ENCODE assay signal across 12 cellular contexts in the genomic region with DNA sequence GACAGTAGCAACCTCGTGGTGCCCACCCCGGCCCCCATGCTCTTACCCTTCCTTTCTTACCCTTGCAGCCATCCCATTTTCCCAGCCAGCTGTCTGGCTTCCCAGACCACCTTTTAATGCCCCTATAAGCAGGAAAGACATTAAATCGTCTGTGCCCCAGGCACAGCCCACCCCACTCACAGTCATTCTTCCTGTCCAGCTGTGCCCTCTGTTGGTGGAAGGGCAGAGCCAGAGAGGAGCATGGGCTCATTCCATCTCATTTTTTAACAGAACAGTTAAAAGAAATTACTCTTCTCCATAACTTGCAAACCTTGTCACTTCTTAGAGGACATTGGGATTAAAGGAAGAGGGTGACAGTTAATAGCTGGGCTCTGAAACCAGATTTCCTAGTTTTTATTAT.
DNase-seq lines count a peak whose midpoint lies in the region; ATAC-seq and TF ChIP-seq lines count a peak whose summit lies in the region.
"Had no signal": no experiment of that assay in that cellular context is flagged by ENCODE, and none has a peak within 500 bp of the region (broad histone marks: within the 10 kb centered on the region; RNA-seq: fewer than 3 reads in every experiment).

No MANE protein-coding gene starts in this region.

- H4K20me1 ChIP-seq in Loucy (ENCODE audit: insufficient read depth, low read length, poor library complexity, severe bottlenecking): no peaks in the 10 kb centered on the region

- H3K9me3 Mint-ChIP-seq in chondrocyte (ENCODE audit: low read depth) (peaks cover 11% of the 10 kb centered on the region), osteocyte (ENCODE audit: unreplicated experiment) (peaks cover 11% of the 10 kb centered on the region)
- H3K9me3 Mint-ChIP-seq in activated CD4-positive, alpha-beta T cell treated with anti-CD3 and anti-CD28 coated beads for 36 hours (ENCODE audit: low read depth): peaks cover 6% of the 10 kb centered on the region

- H3K79me2 ChIP-seq in Loucy (ENCODE audit: insufficient read depth, low read length): no peaks in the 10 kb centered on the region

- peaks cover 41% of the 10 kb centered on the region for H3K4me1 Mint-ChIP-seq in chondrocyte (ENCODE audit: low read depth)
- peaks cover 30% of the 10 kb centered on the region for H3K4me1 Mint-ChIP-seq in osteocyte (ENCODE audit: unreplicated experiment)
- H3K4me1 Mint-ChIP-seq in activated CD4-positive, alpha-beta T cell treated with anti-CD3 and anti-CD28 coated beads for 36 hours: no peaks in the 10 kb centered on the region

- no peaks in the 10 kb centered on the region for H3K9me3 ChIP-seq in Loucy (ENCODE audit: insufficient read depth, low read depth, low read length)

- intact Hi-C loops in activated CD4-positive, alpha-beta T cell treated with anti-CD3 and anti-CD28 coated beads for 36 hours (cut with DNase I, micrococcal nuclease): no loop called here

- H3K4me3 ChIP-seq in Loucy (ENCODE audit: low read length, poor library complexity, severe bottlenecking): no peak overlapping the region

- ATAC-seq in activated CD4-positive, alpha-beta T cell treated with anti-CD3 and anti-CD28 coated beads for 36 hours: no peak
- ATAC-seq: activated naive CD8-positive, alpha-beta T cell treated with anti-CD3 and anti-CD28 coated beads, Interleukin-2, amount 50 U/mL, for 24 hours had no signal

- no peak overlapping the region for H3K4me3 Mint-ChIP-seq in chondrocyte (ENCODE audit: unreplicated experiment)
- H3K4me3 Mint-ChIP-seq in osteocyte (ENCODE audit: unreplicated experiment): no peak overlapping the region
- H3K4me3 Mint-ChIP-seq in activated CD4-positive, alpha-beta T cell treated with anti-CD3 and anti-CD28 coated beads for 36 hours: no peak overlapping the region
- H3K4me3 Mint-ChIP-seq: activated naive CD8-positive, alpha-beta T cell treated with anti-CD3 and anti-CD28 coated beads, Interleukin-2, amount 50 U/mL, for 24 hours had no signal

- H3K4me1 ChIP-seq in Loucy (ENCODE audit: insufficient read depth, low read length, poor library complexity, severe bottlenecking): no peaks in the 10 kb centered on the region

- H2AFZ ChIP-seq in Loucy (ENCODE audit: low read length): no peak overlapping the region

- H3K36me3 Mint-ChIP-seq in chondrocyte (ENCODE audit: low read depth) (peaks cover 4% of the 10 kb centered on the region), osteocyte (ENCODE audit: unreplicated experiment) (peaks cover 4% of the 10 kb centered on the region)
- H3K36me3 Mint-ChIP-seq in activated CD4-positive, alpha-beta T cell treated with anti-CD3 and anti-CD28 coated beads for 36 hours (ENCODE audit: low read depth): peaks cover 9% of the 10 kb centered on the region

- POLR2A ChIA-PET in activated CD4-positive, alpha-beta T cell treated with anti-CD3 and anti-CD28 coated beads for 36 hours (lab: Charles Lee): interaction anchor here (0.6 kb wide), 1 partner anchor 857 kb away, joined by 3 read pairs; no protein-coding TSS in a partner anchor

- no peak overlapping the region for H3K9ac ChIP-seq in Loucy (ENCODE audit: low read depth, low read length, poor library complexity, severe bottlenecking)

- H3K27ac Mint-ChIP-seq in chondrocyte (ENCODE audit: unreplicated experiment) (no peak overlapping the region), osteocyte (ENCODE audit: unreplicated experiment) (no peak overlapping the region)
- no peak overlapping the region for H3K27ac Mint-ChIP-seq in activated CD4-positive, alpha-beta T cell treated with anti-CD3 and anti-CD28 coated beads for 36 hours
- H3K27ac Mint-ChIP-seq: activated naive CD8-positive, alpha-beta T cell treated with anti-CD3 and anti-CD28 coated beads, Interleukin-2, amount 50 U/mL, for 24 hours had no signal

- H3F3A ChIP-seq in Loucy (ENCODE audit: low read depth): no peaks in the 10 kb centered on the region

- H3K27me3 ChIP-seq in Loucy (ENCODE audit: insufficient read depth, low read length, poor library complexity, severe bottlenecking): no peaks in the 10 kb centered on the region

- DNase-seq in NCI-H524 (lab: John Stamatoyannopoulos, UW) (peak; percentile 20 to 58), NCI-H524 treated with DMSO at 0.1 percent for 48 hours (lab: John Stamatoyannopoulos, UW) (no peak), chondrocyte (ENCODE audit: low spot score) (no peak), osteocyte (ENCODE audit: extremely low spot score, unreplicated experiment) (no peak), activated gamma-delta T cell treated with Interleukin-2 at 50 U/mL for 16 hours (no peak)
- DNase-seq in activated CD4-positive, alpha-beta T cell treated with anti-CD3 and anti-CD28 coated beads for 36 hours: no peak
- DNase-seq in activated CD4-positive, alpha-beta T cell treated with anti-CD3 and anti-CD28 coated beads for 4 hours: no peak
- DNase-seq: activated naive CD8-positive, alpha-beta T cell treated with anti-CD3 and anti-CD28 coated beads, Interleukin-2, amount 50 U/mL, for 24 hours; GDM1; NCI-H226; stimulated activated naive CD4-positive, alpha-beta T cell treated with Interleukin-2 at 50 U/mL for 16 hours had no signal

- no peak overlapping the region for H3K4me2 ChIP-seq in Loucy (ENCODE audit: low read depth, low read length, poor library complexity, severe bottlenecking)

- H3K27me3 Mint-ChIP-seq in chondrocyte (ENCODE audit: low read depth) (no peaks in the 10 kb centered on the region), osteocyte (ENCODE audit: unreplicated experiment) (no peaks in the 10 kb centered on the region)
- H3K27me3 Mint-ChIP-seq in activated CD4-positive, alpha-beta T cell treated with anti-CD3 and anti-CD28 coated beads for 36 hours: no peaks in the 10 kb centered on the region
- H3K27me3 Mint-ChIP-seq: activated naive CD8-positive, alpha-beta T cell treated with anti-CD3 and anti-CD28 coated beads, Interleukin-2, amount 50 U/mL, for 24 hours had no signal

- CTCF ChIA-PET in activated CD4-positive, alpha-beta T cell treated with anti-CD3 and anti-CD28 coated beads for 36 hours (lab: Charles Lee): no interaction called here

- TF ChIP-seq CTCF in Loucy (conservative IDR thresholded peaks at IDR 0.05; ENCODE audit: low read length): peak; percentile 76
- peak; percentile 57 for TF ChIP-seq CTCF in chondrocyte (IDR thresholded peaks at IDR 0.05)
- peak; percentile 43 for TF ChIP-seq CTCF in osteocyte (IDR thresholded peaks at IDR 0.05)

- no peaks in the 10 kb centered on the region for H3K9me2 ChIP-seq in Loucy (replicated peaks; ENCODE audit: low read depth, low read length)

- H3K36me3 ChIP-seq in Loucy (ENCODE audit: insufficient read depth, low read length): no peaks in the 10 kb centered on the region

Comparison
In these comparisons a context has a peak if more than half of its experiments do, and no peak if none do; other contexts are left out.
1. DNase-seq: peak in NCI-H524 (2 of 2); none in NCI-H524 treated with DMSO at 0.1 percent for 48 hours (single experiment), chondrocyte (single experiment), osteocyte (single experiment), activated CD4-positive, alpha-beta T cell treated with anti-CD3 and anti-CD28 coated beads for 36 hours (single experiment), activated gamma-delta T cell treated with Interleukin-2 at 50 U/mL for 16 hours (single experiment) and activated CD4-positive, alpha-beta T cell treated with anti-CD3 and anti-CD28 coated beads for 4 hours (0 of 2).
2. Peak in every context shown above with its lines, with median percentiles within 50 percentile points of each other: CTCF ChIP-seq.